Comparison of ENCODE assay signal across 22 cellular contexts in the genomic region with DNA sequence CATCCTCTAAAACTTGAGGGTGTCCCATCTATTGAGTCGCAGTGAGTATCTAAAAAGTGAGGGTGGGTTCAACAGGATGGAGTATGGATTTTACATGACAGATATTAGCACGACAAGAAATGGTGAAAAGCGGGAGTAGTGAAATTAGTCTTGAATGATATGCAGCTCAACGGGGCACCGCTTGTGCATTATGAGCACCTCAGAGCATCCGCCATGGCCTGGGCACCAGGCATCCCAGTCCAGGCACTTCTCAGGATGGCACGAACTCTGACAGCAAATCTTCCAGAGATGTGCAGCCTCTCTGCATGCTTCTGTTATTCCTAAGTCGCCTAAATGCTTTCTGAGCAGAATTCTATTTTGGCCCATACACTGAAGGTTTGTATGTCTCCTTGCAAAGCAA.
"Had no signal": no experiment of that assay in that cellular context is flagged by ENCODE, and none has a peak within 500 bp of the region (broad histone marks: within the 10 kb centered on the region; RNA-seq: fewer than 3 reads in every experiment).

No MANE protein-coding gene starts in this region.

- H3K4me3 ChIP-seq: left lung, lung, mucosa of descending colon, pancreas, prostate gland, spleen, suprapubic skin, thoracic aorta, tibial artery, uterus had no signal

- H3K4me1 ChIP-seq: left lung, pancreas, prostate gland, tibial artery had no signal

- DNase-seq: hippocampal formation; kidney; left colon; left lung; midbrain; mucosa of descending colon; naive thymus-derived CD4-positive, alpha-beta T cell; nucleus accumbens; pancreas; posterior cingulate gyrus; retina; right cardiac atrium; small intestine; spleen; stimulated activated CD4-positive, alpha-beta T cell treated with anti-CD3 and anti-CD28 coated beads, Interleukin-4, amount 100 ng/mL, for 24 hours; stimulated activated naive CD4-positive, alpha-beta T cell; tibial artery; uterus had no signal

- H3K27me3 ChIP-seq: left lung, pancreas, spleen, suprapubic skin, tibial artery, uterus had no signal

- H3K36me3 ChIP-seq: uterus had no signal

- H3K27ac ChIP-seq: left lung, pancreas, prostate gland, spleen, suprapubic skin, thoracic aorta, tibial artery had no signal

- H3K9me3 ChIP-seq: left lung, mucosa of descending colon, pancreas, prostate gland, spleen, suprapubic skin, thoracic aorta, tibial artery, uterus had no signal
